In genomic region chr19:4389064-4389375, GRCh38 we compare ENCODE assay signal across 1 cellular context.
TF ChIP-seq lines count a peak whose summit lies in the region.

No MANE protein-coding gene starts in this region.

TF ChIP-seq in liver, 16 proteins besides CTCF, POLR2A, EP300 and RAD21 (continued from another document):
- no peak for TF ChIP-seq HNF4G (IDR thresholded peaks at IDR 0.05)
